In the genomic region with DNA sequence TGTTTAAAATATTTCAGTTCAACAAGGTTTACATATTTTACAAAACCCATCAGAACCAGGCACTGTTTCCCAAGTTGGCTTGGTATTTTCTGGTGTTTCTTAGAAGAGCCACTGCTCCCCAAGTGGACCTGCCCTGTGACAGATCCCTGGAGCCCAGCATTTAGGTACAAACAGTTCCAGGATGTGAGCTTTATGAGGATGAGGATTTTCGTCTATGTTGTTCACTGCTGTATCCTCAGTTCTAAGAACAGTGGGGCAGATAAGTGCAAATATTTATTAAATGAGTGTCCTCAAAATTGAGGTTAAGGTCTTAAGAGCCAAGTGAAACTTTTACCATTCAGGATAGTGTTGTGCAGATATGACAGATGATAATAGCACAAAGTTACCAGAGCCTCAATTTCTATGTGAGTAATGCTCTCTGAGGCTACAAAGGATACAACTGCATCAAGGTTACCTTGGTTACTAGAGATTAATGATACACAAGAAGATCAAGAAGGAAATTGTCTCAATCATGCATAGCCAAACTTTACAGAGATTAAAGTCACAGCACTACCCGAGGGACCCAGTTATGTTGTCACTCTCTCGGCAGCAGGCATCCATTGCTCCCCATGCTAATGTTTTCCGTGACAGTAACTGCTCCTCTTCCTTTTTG, we compare ENCODE assay signal across 26 cellular contexts. TPM values are rescaled to one million over a fixed set of nuclear protein-coding genes. Genes with fewer than 3 reads are reported as not detected.
DNase-seq lines count a peak whose midpoint lies in the region; ATAC-seq, FAIRE-seq and TF ChIP-seq lines count a peak whose summit lies in the region.
"Had no signal": no experiment of that assay in that cellular context is flagged by ENCODE, and none has a peak within 500 bp of the region (broad histone marks: within the 10 kb centered on the region; RNA-seq: fewer than 3 reads in every experiment).

No MANE protein-coding gene starts in this region.

- H3K27ac Mint-ChIP-seq in T-helper 17 cell = no peak overlapping the region
- no peak overlapping the region for H3K27ac Mint-ChIP-seq in activated CD8-positive, alpha-beta T cell treated with anti-CD3 and anti-CD28 coated beads for 36 hours
- H3K27ac Mint-ChIP-seq: activated CD4-positive, alpha-beta memory T cell treated with anti-CD3 and anti-CD28 coated beads for 36 hours; activated naive CD8-positive, alpha-beta T cell; naive thymus-derived CD4-positive, alpha-beta T cell; stimulated activated naive CD8-positive, alpha-beta T cell treated with anti-CD3 and anti-CD28 coated beads, Interleukin-15, amount 100 ng/mL, for 72 hours had no signal

- H3K27me3 ChIP-seq in K562 (ENCODE audit: control insufficient read depth in 2 of 2, insufficient read depth in 2 of 2, low read length in 2 of 2) (no peaks in the 10 kb centered on the region), upper lobe of left lung (no peaks in the 10 kb centered on the region)
- H3K27me3 ChIP-seq: heart right ventricle, sigmoid colon, tibial artery had no signal

- no peaks in the 10 kb centered on the region for H3K9me1 ChIP-seq in K562 (ENCODE audit: control insufficient read depth, insufficient read depth, low read length)

- TF ChIP-seq EP300 in K562 (IDR thresholded peaks at IDR 0.05; ENCODE audit: low read length) (no peak), upper lobe of left lung (IDR thresholded peaks at IDR 0.05) (peak in 1 of 4 donors; percentile 71)

- H3K4me1 ChIP-seq in K562 (replicated peaks in 1 of 2; ENCODE audit: control insufficient read depth in 2 of 2, insufficient read depth in 2 of 2, low read length in 2 of 2) (peaks cover 0 to 17% of the 10 kb centered on the region in 2 experiments; a peak in 3 of 5 replicates), upper lobe of left lung (peaks cover 0 to 4% (median 0%) of the 10 kb centered on the region in 4 donors)
- H3K4me1 ChIP-seq: sigmoid colon had no signal

- peak; percentile 64 for ATAC-seq in HG03175 (IDR thresholded peaks at IDR 0.05; ENCODE audit: unreplicated experiment)
- ATAC-seq in K562 = no peak
- ATAC-seq in upper lobe of left lung (ENCODE audit: low FRiP score in 2 of 2) = no peak
- ATAC-seq in T-helper 17 cell = no peak
- no peak for ATAC-seq in activated CD8-positive, alpha-beta T cell treated with anti-CD3 and anti-CD28 coated beads for 36 hours
- ATAC-seq: left colon; naive thymus-derived CD4-positive, alpha-beta T cell; stimulated activated naive CD8-positive, alpha-beta T cell treated with anti-CD3 and anti-CD28 coated beads, Interleukin-15, amount 100 ng/mL, for 72 hours had no signal

- H3K4me3 Mint-ChIP-seq in T-helper 17 cell = no peak overlapping the region
- no peak overlapping the region for H3K4me3 Mint-ChIP-seq in activated CD8-positive, alpha-beta T cell treated with anti-CD3 and anti-CD28 coated beads for 36 hours
- H3K4me3 Mint-ChIP-seq: activated CD4-positive, alpha-beta memory T cell treated with anti-CD3 and anti-CD28 coated beads for 36 hours; activated naive CD8-positive, alpha-beta T cell; naive thymus-derived CD4-positive, alpha-beta T cell; stimulated activated naive CD8-positive, alpha-beta T cell treated with anti-CD3 and anti-CD28 coated beads, Interleukin-15, amount 100 ng/mL, for 72 hours had no signal

- BruUV-seq in K562 (replicated peaks; lab: Mats Ljungman, UMichigan) = no TSS peak

- FAIRE-seq in K562 (lab: Jason Lieb, UNC) = no peak
- FAIRE-seq: endothelial cell of umbilical vein, H1, HTR-8/SVneo had no signal

- no peak for TF ChIP-seq POLR2A in K562 (conservative IDR thresholded peaks at IDR 0.05)
- TF ChIP-seq POLR2A in upper lobe of left lung (IDR thresholded peaks at IDR 0.05) = no peak

- in situ Hi-C loops in K562 (cut with MboI) (no loop called here), G401 (cut with HindIII; ENCODE audit: low sequenced_read_pairs) (no loop called here)

- H3K4me2 ChIP-seq in K562 (ENCODE audit: insufficient read depth, low read length) = no peak overlapping the region
- H3K4me2 ChIP-seq: KMS-11 had no signal

- H3K27ac ChIP-seq in K562 (ENCODE audit: extremely low read depth, low read depth, low read length) (no peak overlapping the region), upper lobe of left lung (peak overlapping the region in 3 of 4 donors; percentile 16 to 41 (median 34))
- H3K27ac ChIP-seq: KMS-11, RWPE1, tibial artery had no signal

- intact Hi-C loops in K562 (cut with micrococcal nuclease) = no loop called here
- intact Hi-C loops in activated CD8-positive, alpha-beta T cell treated with anti-CD3 and anti-CD28 coated beads for 36 hours (cut with micrococcal nuclease) = no loop called here

- TF ChIP-seq CTCF in K562 (IDR thresholded peaks at IDR 0.05 in 2 of 3, conservative IDR thresholded peaks at IDR 0.05 in 1 of 3; ENCODE audit: insufficient read depth in 2 of 3, low read depth in 1 of 3, low read length in 3 of 3) (no peak), upper lobe of left lung (IDR thresholded peaks at IDR 0.05) (no peak)
- TF ChIP-seq CTCF in activated CD8-positive, alpha-beta T cell treated with anti-CD3 and anti-CD28 coated beads for 36 hours (IDR thresholded peaks at IDR 0.05) = no peak

- CTCF ChIA-PET in K562 (lab: Yijun Ruan, JAX; ENCODE audit: low intra/inter-chr PET ratio) = no interaction called here
- CTCF ChIA-PET in activated CD8-positive, alpha-beta T cell treated with anti-CD3 and anti-CD28 coated beads for 36 hours (lab: Charles Lee) = interaction anchor here (1.2 kb wide), 1 partner anchor 11 kb away, joined by 4 read pairs; no protein-coding TSS in a partner anchor

- H3K9me3 Mint-ChIP-seq in activated CD8-positive, alpha-beta T cell treated with anti-CD3 and anti-CD28 coated beads for 36 hours = no peaks in the 10 kb centered on the region
- H3K9me3 Mint-ChIP-seq: activated CD4-positive, alpha-beta memory T cell treated with anti-CD3 and anti-CD28 coated beads for 36 hours; stimulated activated naive CD8-positive, alpha-beta T cell treated with anti-CD3 and anti-CD28 coated beads, Interleukin-15, amount 100 ng/mL, for 72 hours had no signal

- H3K4me1 Mint-ChIP-seq in T-helper 17 cell = peaks cover 3% of the 10 kb centered on the region
- H3K4me1 Mint-ChIP-seq in activated CD8-positive, alpha-beta T cell treated with anti-CD3 and anti-CD28 coated beads for 36 hours (ENCODE audit: low read depth) = no peaks in the 10 kb centered on the region
- H3K4me1 Mint-ChIP-seq: stimulated activated naive CD8-positive, alpha-beta T cell treated with anti-CD3 and anti-CD28 coated beads, Interleukin-15, amount 100 ng/mL, for 72 hours had no signal

- H3K79me2 ChIP-seq in K562 (ENCODE audit: control insufficient read depth, insufficient read depth, low read length) = no peaks in the 10 kb centered on the region

- peak overlapping the region; percentile 25; the same call in 1 of the 2 replicates for H2AFZ ChIP-seq in K562 (ENCODE audit: low read depth, low read length)

- H3K27me3 Mint-ChIP-seq in T-helper 17 cell = peaks cover 21% of the 10 kb centered on the region
- H3K27me3 Mint-ChIP-seq in activated CD8-positive, alpha-beta T cell treated with anti-CD3 and anti-CD28 coated beads for 36 hours = peaks cover 2% of the 10 kb centered on the region
- H3K27me3 Mint-ChIP-seq: activated CD4-positive, alpha-beta memory T cell treated with anti-CD3 and anti-CD28 coated beads for 36 hours; stimulated activated naive CD8-positive, alpha-beta T cell treated with anti-CD3 and anti-CD28 coated beads, Interleukin-15, amount 100 ng/mL, for 72 hours had no signal

- H3K4me3 ChIP-seq in K562 (no peak overlapping the region), upper lobe of left lung (no peak overlapping the region)
- H3K4me3 ChIP-seq: heart right ventricle, sigmoid colon, tibial artery had no signal

- WGBS in K562 (ENCODE audit: insufficient coverage, low coverage, missing lambda C conversion rate) = 41% methylated on average over 4 of the region's 4 CpGs
- 61 to 67% methylated on average over 3 to 4 of the region's 4 CpGs for WGBS in upper lobe of left lung, 2 donors

- no peak for DNase-seq in K562 (ENCODE audit: extremely low read depth in 1 of 4, low spot score in 3 of 4)
- DNase-seq in kidney tubule cell (ENCODE audit: low spot score) = peak; percentile 49
- DNase-seq in upper lobe of left lung = no peak
- no peak for DNase-seq in G401 (ENCODE audit: low spot score)
- no peak for DNase-seq in T-helper 17 cell
- DNase-seq in activated CD8-positive, alpha-beta T cell treated with anti-CD3 and anti-CD28 coated beads for 36 hours = no peak
- DNase-seq: activated CD4-positive, alpha-beta memory T cell treated with anti-CD3 and anti-CD28 coated beads for 36 hours; cerebellar nuclear complex; GDM1; heart right ventricle; left colon; naive thymus-derived CD4-positive, alpha-beta T cell; NCI-H1694 treated with DMSO at 0.1 percent for 48 hours; NCI-H69; sigmoid colon; stimulated activated CD4-positive, alpha-beta T cell treated with anti-CD3 and anti-CD28 coated beads, Interleukin-15, amount 100 ng/mL, for 24 hours; stimulated activated naive CD8-positive, alpha-beta T cell treated with anti-CD3 and anti-CD28 coated beads, Interleukin-15, amount 100 ng/mL, for 72 hours; T-helper 9 cell; tibial artery had no signal

- POLR2A ChIA-PET in K562 (lab: Yijun Ruan, JAX) = interaction anchor here (0.8 to 1.5 kb wide), 2 partner anchors 11 to 1679 kb away, joined by 3 to 5 read pairs; no protein-coding TSS in a partner anchor
- POLR2A ChIA-PET in activated CD8-positive, alpha-beta T cell treated with anti-CD3 and anti-CD28 coated beads for 36 hours (lab: Charles Lee) = interaction anchor here (1.5 kb wide), 1 partner anchor 19 kb away, joined by 3 read pairs; no protein-coding TSS in a partner anchor

- no peak overlapping the region for H3K9ac ChIP-seq in K562 (ENCODE audit: insufficient read depth in 1 of 2, low read depth in 2 of 2, low read length in 2 of 2)
- H3K9ac ChIP-seq: KMS-11 had no signal

- no peaks in the 10 kb centered on the region for H4K20me1 ChIP-seq in K562 (replicated peaks; ENCODE audit: control insufficient read depth, insufficient read depth, low read length)

- H3K36me3 ChIP-seq in K562 (ENCODE audit: control insufficient read depth, insufficient read depth, low read length) (no peaks in the 10 kb centered on the region), upper lobe of left lung (peaks cover 5 to 79% (median 17%) of the 10 kb centered on the region in 4 donors)

- H3K36me3 Mint-ChIP-seq in T-helper 17 cell (ENCODE audit: low read depth) = no peaks in the 10 kb centered on the region
- no peaks in the 10 kb centered on the region for H3K36me3 Mint-ChIP-seq in activated CD8-positive, alpha-beta T cell treated with anti-CD3 and anti-CD28 coated beads for 36 hours (ENCODE audit: low read depth)
- H3K36me3 Mint-ChIP-seq: activated CD4-positive, alpha-beta memory T cell treated with anti-CD3 and anti-CD28 coated beads for 36 hours; activated naive CD8-positive, alpha-beta T cell had no signal

- H3K9me3 ChIP-seq in K562 (replicated peaks; ENCODE audit: control insufficient read depth, insufficient read depth, low read depth, low read length) = no peaks in the 10 kb centered on the region
- H3K9me3 ChIP-seq in upper lobe of left lung = no peaks in the 10 kb centered on the region
- no peaks in the 10 kb centered on the region for H3K9me3 ChIP-seq in T-helper 17 cell (ENCODE audit: control insufficient read depth, low read length, poor library complexity, severe bottlenecking)
- H3K9me3 ChIP-seq: heart right ventricle, sigmoid colon, tibial artery had no signal

- TF ChIP-seq RAD21 in K562 (CRISPR knock-in tag; conservative IDR thresholded peaks at IDR 0.05 in 1 of 2, IDR thresholded peaks at IDR 0.05 in 1 of 2) = no peak

RNA-seq across cellular contexts. Expression of a gene that starts 37.5 kb away (rescaled TPM):
- total RNA-seq in K562 (2011; cell fraction: chromatin; rRNA removed; ENCODE audit: low replicate concordance) = 3.0 and 4.6 TPM in 2 replicates
- 2.2 and 3.7 TPM in 2 replicates for total RNA-seq in K562 (2011; cell fraction: nucleolus; rRNA removed)
- 1.5 and 3.9 TPM in 2 replicates for total RNA-seq in K562 (2011; cell fraction: nucleoplasm; rRNA removed)
- total RNA-seq in K562 (2014; rRNA removed) (6.3 and 7.1 TPM in 2 replicates), K562 (2014; rRNA removed; fragmentation: Illumina TruSeq; extraction: Trizol) (6.7 and 10.0 TPM in 2 replicates), K562 (2015; rRNA removed; fragmentation: Illumina TruSeq; extraction: Trizol) (9.0 and 9.8 TPM in 2 replicates), K562 (2021) (5.1 and 6.4 TPM in 2 replicates), upper lobe of left lung (100 to 1,000 TPM; 113 to 484 (median 269) TPM), T-helper 17 cell (1 to 10 TPM in 1 of 2 donors, not detected in 1; 5.1 TPM)
- polyA plus RNA-seq in K562 (2011; rRNA removed) (12.2 and 13.1 TPM in 2 replicates), K562 (2014; fragmentation: Illumina TruSeq; extraction: Trizol) (8.0 and 10.1 TPM in 2 replicates), K562 (2014; fragmentation: Nextera tagmentation; extraction: Ambion mirVana) (10 to 100 TPM; 14.7 to 15.5 TPM), K562 (2014; rRNA removed) (6.0 and 10.4 TPM in 2 replicates)
- 4.5 and 9.9 TPM in 2 replicates for polyA plus RNA-seq in K562 (2011; cell fraction: cytosol; rRNA removed)
- polyA plus RNA-seq in K562 (2011; cell fraction: nucleus; rRNA removed) = 10.2 and 18.4 TPM in 2 replicates
- polyA plus RNA-seq in K562 (2012) = 5.7 and 65.1 TPM in 2 replicates
- polyA minus RNA-seq in K562 (2011; rRNA and poly(A)+ RNA removed) = 9.1 and 12.6 TPM in 2 replicates
- polyA minus RNA-seq in K562 (2011; cell fraction: cytosol; rRNA and poly(A)+ RNA removed) = 3.7 and 12.7 TPM in 2 replicates
- polyA minus RNA-seq in K562 (2011; cell fraction: nucleus; rRNA and poly(A)+ RNA removed) = 4.8 and 10.7 TPM in 2 replicates
- total RNA-seq in G401 (2014; rRNA removed; shearing (Covaris generic)) = 0.18 TPM in 1 of 2 replicates, not detected in the other
- total RNA-seq in activated CD8-positive, alpha-beta T cell treated with anti-CD3 and anti-CD28 coated beads for 36 hours = under 1 TPM; 0.63 to 0.90 TPM
- total RNA-seq: activated CD4-positive, alpha-beta memory T cell treated with anti-CD3 and anti-CD28 coated beads for 36 hours had no signal
- polyA plus RNA-seq: naive thymus-derived CD4-positive, alpha-beta T cell had no signal

Comparison
In these comparisons a context has a peak if more than half of its experiments do, and no peak if none do; other contexts are left out.
1. RNA of a gene that starts 37.5 kb away (total RNA-seq): 113 to 484 TPM in upper lobe of left lung; 1.5 to 10.0 TPM in K562, 5.1 TPM in T-helper 17 cell, 0.63 to 0.90 TPM in activated CD8-positive, alpha-beta T cell treated with anti-CD3 and anti-CD28 coated beads for 36 hours and 0.18 TPM in G401; every median in the first group is over 10 times any median in the second.